Comparison of ENCODE assay signal across 8 cellular contexts in genomic region chr2:96251721-96252292, GRCh38. TPM values are rescaled to one million over a fixed set of nuclear protein-coding genes. Genes with fewer than 3 reads are reported as not detected.
DNase-seq lines count a peak whose midpoint lies in the region; ATAC-seq and TF ChIP-seq lines count a peak whose summit lies in the region.

No MANE protein-coding gene starts in this region.

- DNase-seq in EH (ENCODE audit: low read depth) (peak; percentile 99), RWPE1 (ENCODE audit: low spot score) (no peak), mesothelial cell of epicardium (ENCODE audit: low spot score in 2 of 2, unreplicated experiment in 2 of 2) (no peak), NOMO-1 treated with DMSO at 0.1 percent for 48 hours (lab: John Stamatoyannopoulos, UW; ENCODE audit: unreplicated experiment) (no peak)
- no peak for DNase-seq in effector memory CD8-positive, alpha-beta T cell
- DNase-seq in stimulated activated CD4-positive, alpha-beta T cell treated with anti-CD3 and anti-CD28 coated beads, Interleukin-2, amount 100 ng/mL, for 48 hours: no peak

- CTCF ChIA-PET in RWPE1 (lab: Yijun Ruan, JAX): no interaction called here

- no peak overlapping the region for H3K4me3 Mint-ChIP-seq in effector memory CD8-positive, alpha-beta T cell
- no peak overlapping the region for H3K4me3 Mint-ChIP-seq in mesothelial cell of epicardium

- peak overlapping the region; percentile 52 to 57 for H3K27ac Mint-ChIP-seq in effector memory CD8-positive, alpha-beta T cell
- peak overlapping the region; percentile 82 for H3K27ac Mint-ChIP-seq in mesothelial cell of epicardium

- H3K9me3 Mint-ChIP-seq in effector memory CD8-positive, alpha-beta T cell: no peaks in the 10 kb centered on the region
- no peaks in the 10 kb centered on the region for H3K9me3 Mint-ChIP-seq in mesothelial cell of epicardium

- no peaks in the 10 kb centered on the region for H3K27me3 Mint-ChIP-seq in effector memory CD8-positive, alpha-beta T cell
- H3K27me3 Mint-ChIP-seq in mesothelial cell of epicardium (ENCODE audit: low read depth): no peaks in the 10 kb centered on the region

- H3K4me1 Mint-ChIP-seq in effector memory CD8-positive, alpha-beta T cell (ENCODE audit: low read depth in 2 of 2): peaks cover 14 to 17% of the 10 kb centered on the region in 2 donors
- peaks cover 11% of the 10 kb centered on the region for H3K4me1 Mint-ChIP-seq in mesothelial cell of epicardium

- POLR2A ChIA-PET in RWPE1 (lab: Yijun Ruan, JAX; ENCODE audit: low non-redundant PET): no interaction called here

- H3K36me3 Mint-ChIP-seq in effector memory CD8-positive, alpha-beta T cell (ENCODE audit: insufficient read depth): peaks cover 59% of the 10 kb centered on the region
- H3K36me3 Mint-ChIP-seq in mesothelial cell of epicardium: peaks cover 17% of the 10 kb centered on the region

- ATAC-seq in effector memory CD8-positive, alpha-beta T cell (replicated peaks): no peak
- ATAC-seq in GM18870 (IDR thresholded peaks at IDR 0.05; ENCODE audit: unreplicated experiment) (no peak), HG03439 (IDR thresholded peaks at IDR 0.05; ENCODE audit: unreplicated experiment) (no peak)

- no peak for TF ChIP-seq CTCF in RWPE1 (conservative IDR thresholded peaks at IDR 0.05; ENCODE audit: low read depth)
- no peak for TF ChIP-seq CTCF in mesothelial cell of epicardium (IDR thresholded peaks at IDR 0.05; ENCODE audit: unreplicated experiment)

- peak overlapping the region; percentile 22 for H3K27ac ChIP-seq in RWPE1

RNA-seq across cellular contexts. Expression of gene TMEM127, which starts 14.0 kb away (rescaled TPM):
- 30.1 to 36.2 TPM (median 32.5 TPM) in 3 replicates for total RNA-seq in mesothelial cell of epicardium

RNA-seq across cellular contexts. Expression of gene CIAO1, which starts 14.2 kb away (rescaled TPM):
- 73.8 to 74.6 TPM (median 74.2 TPM) in 3 replicates for total RNA-seq in mesothelial cell of epicardium

RNA-seq across cellular contexts. Expression of gene STARD7, which starts 43.2 kb away (rescaled TPM):
- 107 to 109 TPM (median 108 TPM) in 3 replicates for total RNA-seq in mesothelial cell of epicardium

RNA-seq across cellular contexts. Expression of gene SNRNP200, which starts 53.5 kb away (rescaled TPM):
- total RNA-seq in mesothelial cell of epicardium: 195 to 200 TPM (median 199 TPM) in 3 replicates
